In the genomic region with DNA sequence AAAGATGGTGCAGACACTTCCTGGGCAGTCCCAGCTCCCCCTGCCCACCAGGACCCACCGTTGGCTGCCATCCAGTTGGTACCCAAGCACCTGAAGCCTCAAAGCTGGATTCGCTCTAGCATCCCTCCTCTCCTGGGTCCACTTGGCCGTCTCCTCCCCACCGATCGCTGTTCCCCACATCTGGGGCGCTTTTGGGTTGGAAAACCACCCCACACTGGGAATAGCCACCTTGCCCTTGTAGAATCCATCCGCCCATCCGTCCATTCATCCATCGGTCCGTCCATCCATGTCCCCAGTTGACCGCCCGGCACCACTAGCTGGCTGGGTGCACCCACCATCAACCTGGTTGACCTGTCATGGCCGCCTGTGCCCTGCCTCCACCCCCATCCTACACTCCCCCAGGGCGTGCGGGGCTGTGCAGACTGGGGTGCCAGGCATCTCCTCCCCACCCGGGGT, we compare ENCODE assay signal across 23 cellular contexts. TPM values are rescaled to one million over a fixed set of nuclear protein-coding genes. Genes with fewer than 3 reads are reported as not detected.
DNase-seq lines count a peak whose midpoint lies in the region; ATAC-seq and TF ChIP-seq lines count a peak whose summit lies in the region.
"Had no signal": no experiment of that assay in that cellular context is flagged by ENCODE, and none has a peak within 500 bp of the region (broad histone marks: within the 10 kb centered on the region; RNA-seq: fewer than 3 reads in every experiment).

No MANE protein-coding gene starts in this region.

- H4K20me1 ChIP-seq in GM23248 (ENCODE audit: insufficient read depth) = no peaks in the 10 kb centered on the region

- intact Hi-C loops in left ventricle myocardium superior (cut with micrococcal nuclease) = no loop called here
- intact Hi-C loops in upper lobe of right lung (cut with DNase I) = no loop called here

- H3K4me3 Mint-ChIP-seq in chondrocyte (ENCODE audit: unreplicated experiment) = peak overlapping the region; percentile 22
- H3K4me3 Mint-ChIP-seq: CD8-positive, alpha-beta T cell had no signal

- DNase-seq in left ventricle myocardium superior = no peak
- no peak for DNase-seq in right atrium auricular region (ENCODE audit: low spot score)
- DNase-seq in chondrocyte (ENCODE audit: low spot score) = no peak
- no peak for DNase-seq in neuronal stem cell (ENCODE audit: low spot score)
- DNase-seq in upper lobe of right lung = peak; percentile 60
- no peak for DNase-seq in NCI-H2081 (lab: John Stamatoyannopoulos, UW)
- DNase-seq in GM23248 = no peak
- no peak for DNase-seq in NCI-H526 treated with DMSO at 0.1 percent for 48 hours (lab: John Stamatoyannopoulos, UW)
- DNase-seq: AML-193; Caco-2; CD8-positive, alpha-beta T cell; Karpas-422; NCI-H1092 treated with DMSO at 0.1 percent for 48 hours; NCI-H1436; NCI-H187; NCI-H2107; NCI-H524; NCI-H774; PC-9; Right ventricle myocardium superior had no signal

- no peaks in the 10 kb centered on the region for H3K27me3 Mint-ChIP-seq in chondrocyte (ENCODE audit: low read depth)

- peaks cover 10% of the 10 kb centered on the region for H3K4me1 Mint-ChIP-seq in chondrocyte (ENCODE audit: low read depth)

- H2AK5ac ChIP-seq in neuronal stem cell (ENCODE audit: low read depth, low read length) = peak overlapping the region; percentile 88

- H3K9me3 ChIP-seq in right atrium auricular region (no peaks in the 10 kb centered on the region), neuronal stem cell (replicated peaks in 1 of 2; ENCODE audit: control insufficient read depth in 2 of 2, insufficient read depth in 1 of 2, low read depth in 1 of 2, low read length in 2 of 2) (no peaks in the 10 kb centered on the region), upper lobe of right lung (no peaks in the 10 kb centered on the region), GM23248 (ENCODE audit: low read depth) (no peaks in the 10 kb centered on the region)
- H3K9me3 ChIP-seq: Caco-2, SJSA1 had no signal

- no peak overlapping the region for H2BK5ac ChIP-seq in neuronal stem cell (ENCODE audit: low read length)

- in situ Hi-C loops in GM23248 (cut with MboI) = loop anchor here (10.0 kb wide), 1 partner anchor 336 kb away; no protein-coding TSS in a partner anchor

- H3K36me3 Mint-ChIP-seq in chondrocyte (ENCODE audit: low read depth) = peaks cover 26% of the 10 kb centered on the region
- H3K36me3 Mint-ChIP-seq: CD8-positive, alpha-beta T cell had no signal

- H3K79me2 ChIP-seq in GM23248 (ENCODE audit: insufficient read depth) = no peaks in the 10 kb centered on the region

- peak; percentile 8 for ATAC-seq in left ventricle myocardium superior
- no peak for ATAC-seq in upper lobe of right lung
- ATAC-seq: CD8-positive, alpha-beta T cell had no signal

- peak overlapping the region; percentile 65 for H3K23ac ChIP-seq in neuronal stem cell (ENCODE audit: low read depth, low read length, poor library complexity)

- TF ChIP-seq CTCF in right atrium auricular region (IDR thresholded peaks at IDR 0.05) (no peak), chondrocyte (IDR thresholded peaks at IDR 0.05) (no peak), upper lobe of right lung (IDR thresholded peaks at IDR 0.05) (no peak)

- H3K9ac ChIP-seq in neuronal stem cell (ENCODE audit: low read depth, low read length, poor library complexity) (no peak overlapping the region), GM23248 (no peak overlapping the region)

- peak overlapping the region; percentile 17 for H4K8ac ChIP-seq in neuronal stem cell (ENCODE audit: low read depth, low read length)

- H3K18ac ChIP-seq in neuronal stem cell (ENCODE audit: low read length) = peak overlapping the region; percentile 71

- no peaks in the 10 kb centered on the region for H3K9me2 ChIP-seq in GM23248 (ENCODE audit: insufficient read depth)

- H3K4me3 ChIP-seq in right atrium auricular region (no peak overlapping the region), neuronal stem cell (ENCODE audit: low read length in 2 of 2) (peak overlapping the region in 1 of 2 donors; percentile 36), upper lobe of right lung (no peak overlapping the region), GM23248 (no peak overlapping the region)
- H3K4me3 ChIP-seq: PC-9, SJSA1 had no signal

- H4K91ac ChIP-seq in neuronal stem cell (ENCODE audit: low read depth, low read length, poor library complexity) = no peak overlapping the region

- H2AFZ ChIP-seq in neuronal stem cell (ENCODE audit: low read length) (no peak overlapping the region), GM23248 (no peak overlapping the region)
- H2AFZ ChIP-seq: PC-9 had no signal

- H3K4me1 ChIP-seq in right atrium auricular region = no peaks in the 10 kb centered on the region
- no peaks in the 10 kb centered on the region for H3K4me1 ChIP-seq in neuronal stem cell (ENCODE audit: control insufficient read depth in 2 of 2, insufficient read depth in 1 of 2, low read depth in 1 of 2, low read length in 2 of 2)
- no peaks in the 10 kb centered on the region for H3K4me1 ChIP-seq in upper lobe of right lung
- no peaks in the 10 kb centered on the region for H3K4me1 ChIP-seq in GM23248 (ENCODE audit: insufficient read depth)
- H3K4me1 ChIP-seq: Caco-2, SJSA1 had no signal

- H3K27ac Mint-ChIP-seq in chondrocyte (ENCODE audit: unreplicated experiment) = peak overlapping the region; percentile 84
- H3K27ac Mint-ChIP-seq: CD8-positive, alpha-beta T cell had no signal

- H2BK15ac ChIP-seq in neuronal stem cell (ENCODE audit: low read length) = peak overlapping the region; percentile 54

- H3K4me2 ChIP-seq in neuronal stem cell (ENCODE audit: insufficient read depth, low read length, poor library complexity, severe bottlenecking) (no peak overlapping the region), GM23248 (ENCODE audit: unreplicated experiment) (no peak overlapping the region)
- H3K4me2 ChIP-seq: PC-9 had no signal

- WGBS in neuronal stem cell (ENCODE audit: extremely low coverage in 2 of 2, insufficient read length in 2 of 2, insufficient replicate concordance in 1 of 2), 2 donors = no CpG with 5 or more reads among the region's 16 CpGs
- WGBS in GM23248 (ENCODE audit: low coverage in 1 of 2, low lambda C conversion rate in 2 of 2, missing lambda C conversion rate in 2 of 2), 2 experiments = 73% methylated on average over 15 to 16 of the region's 16 CpGs

- H3K36me3 ChIP-seq in right atrium auricular region (peaks cover 9% of the 10 kb centered on the region), neuronal stem cell (replicated peaks in 1 of 2; ENCODE audit: control insufficient read depth in 2 of 2, insufficient read depth in 2 of 2, low read length in 2 of 2) (no peaks in the 10 kb centered on the region), upper lobe of right lung (peaks cover 4% of the 10 kb centered on the region), GM23248 (ENCODE audit: low read depth) (no peaks in the 10 kb centered on the region)
- H3K36me3 ChIP-seq: SJSA1 had no signal

- H3K27ac ChIP-seq in right atrium auricular region (no peak overlapping the region), neuronal stem cell (replicated peaks; ENCODE audit: low read length) (no peak overlapping the region), upper lobe of right lung (no peak overlapping the region), GM23248 (no peak overlapping the region)
- H3K27ac ChIP-seq: C4-2B, PC-9, SJSA1 had no signal

- H3K79me1 ChIP-seq in neuronal stem cell (ENCODE audit: low read depth, low read length) = no peaks in the 10 kb centered on the region

- H3K9me3 Mint-ChIP-seq in chondrocyte (ENCODE audit: low read depth) = no peaks in the 10 kb centered on the region
- H3K9me3 Mint-ChIP-seq: CD8-positive, alpha-beta T cell had no signal

- H3K27me3 ChIP-seq in right atrium auricular region = no peaks in the 10 kb centered on the region
- no peaks in the 10 kb centered on the region for H3K27me3 ChIP-seq in neuronal stem cell (ENCODE audit: control insufficient read depth in 3 of 3, insufficient read depth in 3 of 3, low read depth in 1 of 3, low read length in 3 of 3)
- H3K27me3 ChIP-seq in upper lobe of right lung = no peaks in the 10 kb centered on the region
- H3K27me3 ChIP-seq in GM23248 (replicated peaks; ENCODE audit: insufficient read depth) = no peaks in the 10 kb centered on the region
- H3K27me3 ChIP-seq: SJSA1 had no signal

- H2BK12ac ChIP-seq in neuronal stem cell (ENCODE audit: low read length) = peak overlapping the region; percentile 22

- H3K4ac ChIP-seq in neuronal stem cell (ENCODE audit: low read length) = peak overlapping the region; percentile 84

- 0 out of 2 replicates have a peak, but pooled peaks cover 5% of the 10 kb centered on the region for H3F3A ChIP-seq in GM23248 (ENCODE audit: insufficient read depth)

- peak overlapping the region; percentile 56 for H3K14ac ChIP-seq in neuronal stem cell (ENCODE audit: low read length)

- no peak overlapping the region for H2BK120ac ChIP-seq in neuronal stem cell (ENCODE audit: low read depth, low read length)

RNA-seq across cellular contexts. Expression of gene LIMK1, which starts 14.5 kb away (rescaled TPM):
- total RNA-seq in left ventricle myocardium superior = 9.4 TPM
- total RNA-seq in right atrium auricular region = 10 to 100 TPM in 1 of 2 donors, 1 to 10 TPM in 1; 9.4 to 14.7 TPM
- 39.1 to 46.5 TPM (median 41.5 TPM) in 3 replicates for total RNA-seq in chondrocyte
- polyA plus RNA-seq in neuronal stem cell (2013, experiment 1 of 2) = 62.3 TPM
- polyA plus RNA-seq in neuronal stem cell (2013, experiment 2 of 2) = 60.7 TPM
- total RNA-seq in upper lobe of right lung = 53.1 TPM
- 30.0 and 37.3 TPM in 2 replicates for total RNA-seq in GM23248 (2014; rRNA removed; shearing (Covaris generic))
- 3.9 TPM in 2 replicates for polyA plus RNA-seq in GM23248 (2016; fragmentation: Nextera tagmentation; extraction: Ambion mirVana)

RNA-seq across cellular contexts. Expression of gene ELN, which starts 41.1 kb away (rescaled TPM):
- total RNA-seq in left ventricle myocardium superior (29.0 TPM), right atrium auricular region (100 to 1,000 TPM; 138 to 149 TPM), chondrocyte (8,224 to 15,554 TPM (median 15,093 TPM) in 3 replicates), upper lobe of right lung (231 TPM)
- polyA plus RNA-seq in neuronal stem cell (2013, experiment 1 of 2) = 2.9 TPM
- 3.1 TPM for polyA plus RNA-seq in neuronal stem cell (2013, experiment 2 of 2)
- total RNA-seq in GM23248 (2014; rRNA removed; shearing (Covaris generic)) = 698 and 974 TPM in 2 replicates
- 539 and 568 TPM in 2 replicates for polyA plus RNA-seq in GM23248 (2016; fragmentation: Nextera tagmentation; extraction: Ambion mirVana)
- total RNA-seq: Caco-2; CD8-positive, alpha-beta T cell; H4; SJSA1 had no signal
